ENCODE assay signal across 19 cellular contexts in genomic region chr2:20523798-20524197, GRCh38.
"Had no signal": no experiment of that assay in that cellular context is flagged by ENCODE, and none has a peak within 500 bp of the region (broad histone marks: within the 10 kb centered on the region; RNA-seq: fewer than 3 reads in every experiment).

No MANE protein-coding gene starts in this region.

- H3K9me3 ChIP-seq: body of pancreas, mucosa of descending colon, neutrophil, pancreas, suprapubic skin, transverse colon, vagina had no signal

- ATAC-seq: activated CD8-positive, alpha-beta T cell treated with anti-CD3 and anti-CD28 coated beads for 36 hours; activated T-helper 17 cell treated with anti-CD3 and anti-CD28 coated beads, Interleukin-2, amount 50 U/mL, for 72 hours; mucosa of descending colon; pancreas had no signal

- H3K27ac ChIP-seq: epithelial cell of prostate, neutrophil, pancreas, suprapubic skin, vagina had no signal

- DNase-seq: activated CD4-positive, alpha-beta T cell treated with anti-CD3 and anti-CD28 coated beads, Interleukin-2, amount 10 ng/mL, durations not matched to agents 24 days and 14 days; activated CD8-positive, alpha-beta T cell treated with anti-CD3 and anti-CD28 coated beads for 36 hours; activated naive CD4-positive, alpha-beta T cell treated with anti-CD3 and anti-CD28 coated beads for 36 hours; activated T-cell treated with anti-CD3 and anti-CD28 coated beads, Interleukin-2, amount 50 U/mL, for 1 hour; body of pancreas; foreskin fibroblast; mucosa of descending colon; naive B cell; pancreas; stimulated activated CD4-positive, alpha-beta T cell treated with anti-CD3 and anti-CD28 coated beads, Interleukin-2, amount 100 ng/mL, for 24 hours; T1000; transverse colon had no signal

- H3K27me3 ChIP-seq: body of pancreas, dorsolateral prefrontal cortex, hepatocyte, neutrophil, pancreas, suprapubic skin, transverse colon, vagina had no signal

- H3K4me3 ChIP-seq: body of pancreas, dorsolateral prefrontal cortex, hepatocyte, mucosa of descending colon, pancreas, suprapubic skin, transverse colon, vagina had no signal

- H2AFZ ChIP-seq: hepatocyte had no signal

- H3K36me3 ChIP-seq: neutrophil, pancreas, suprapubic skin, transverse colon, vagina had no signal

- H3K4me1 ChIP-seq: pancreas had no signal

- H3K79me2 ChIP-seq: hepatocyte had no signal

- H3K4me2 ChIP-seq: hepatocyte had no signal
